Comparison of ENCODE assay signal across 15 cellular contexts in the genomic region with DNA sequence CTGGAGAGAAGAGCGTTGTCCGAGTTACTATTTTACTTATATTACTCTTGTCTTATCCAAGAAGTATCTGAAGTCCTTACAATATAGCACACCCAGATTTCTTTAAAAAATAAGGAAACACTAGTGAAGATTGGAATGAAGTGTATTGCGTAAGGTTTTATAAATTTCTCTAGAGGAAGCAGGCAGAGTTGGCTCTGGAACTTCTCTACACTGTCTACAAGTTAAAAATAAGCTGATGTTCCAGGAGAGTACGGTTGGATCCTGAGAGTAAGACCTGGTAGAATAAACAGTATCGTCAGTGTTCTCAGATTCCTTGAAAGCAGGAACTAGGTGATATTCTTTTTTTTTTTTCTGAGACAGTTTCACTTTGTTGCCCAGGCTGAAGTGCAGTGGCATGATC.
A peak's percentile ranks its signal among the peaks of the same experiment; 100 is the strongest.
DNase-seq lines count a peak whose midpoint lies in the region; ATAC-seq and TF ChIP-seq lines count a peak whose summit lies in the region.
"Had no signal": no experiment of that assay in that cellular context is flagged by ENCODE, and none has a peak within 500 bp of the region (broad histone marks: within the 10 kb centered on the region; RNA-seq: fewer than 3 reads in every experiment).

No MANE protein-coding gene starts in this region.

- peak; percentile 67 to 79 for ATAC-seq in left cardiac atrium
- ATAC-seq in GM18873 (IDR thresholded peaks at IDR 0.05; ENCODE audit: low FRiP score, unreplicated experiment), result no peak

- in situ Hi-C loops in astrocyte of the spinal cord (cut with HindIII; ENCODE audit: low sequenced_read_pairs), result no loop called here

- no peak for TF ChIP-seq CTCF in astrocyte of the spinal cord (IDR thresholded peaks at IDR 0.05; ENCODE audit: low read depth, low read length)
- TF ChIP-seq CTCF in prostate gland (IDR thresholded peaks at IDR 0.05), result no peak
- TF ChIP-seq CTCF in tibial nerve (IDR thresholded peaks at IDR 0.05), result no peak

- H3K36me3 ChIP-seq in prostate gland, result no peaks in the 10 kb centered on the region
- peaks cover 0 to 28% (median 0%) of the 10 kb centered on the region in 3 donors for H3K36me3 ChIP-seq in tibial nerve

- no peak for TF ChIP-seq POLR2A in prostate gland (IDR thresholded peaks at IDR 0.05)
- no peak for TF ChIP-seq POLR2A in tibial nerve (IDR thresholded peaks at IDR 0.05)

- 34% methylated on average over 5 of the region's 5 CpGs for WGBS in prostate gland
- WGBS in tibial nerve, 2 donors, result 79 to 80% methylated on average over 5 of the region's 5 CpGs

- H3K4me3 ChIP-seq in astrocyte of the spinal cord (ENCODE audit: low read depth, low read length), result no peak overlapping the region
- H3K4me3 ChIP-seq in prostate gland, result no peak overlapping the region
- H3K4me3 ChIP-seq in tibial nerve, result no peak overlapping the region
- H3K4me3 ChIP-seq: BLaER1 treated with 17β-estradiol and CSF1 and Interleukin-3, amounts not matched to agents 10 nM and 100 nM had no signal

- DNase-seq in AML-193 (lab: John Stamatoyannopoulos, UW) (peak; percentile 2 to 15), astrocyte of the spinal cord (ENCODE audit: low read depth, low spot score) (peak; percentile 30), left cardiac atrium (no peak), prostate gland (ENCODE audit: low spot score) (peak; percentile 19), globus pallidus (ENCODE audit: low spot score) (no peak), tibial nerve (ENCODE audit: low spot score in 2 of 2) (no peak), NCI-H2107 (lab: John Stamatoyannopoulos, UW) (no peak)
- DNase-seq: activated CD4-positive, alpha-beta T cell treated with anti-CD3 and anti-CD28 coated beads, Interleukin-2, amount 50 U/mL, for 1 hour; activated effector memory CD4-positive, alpha-beta T cell treated with anti-CD3 and anti-CD28 coated beads, Interleukin-2, amount 50 U/mL, for 16 hours; NCI-H1092; NCI-H446; stimulated activated CD4-positive, alpha-beta T cell treated with anti-CD3 and anti-CD28 coated beads, Interleukin-1b, Interleukin-23, amount 100 ng/mL, for 48 hours; T-helper 2 cell had no signal

- H3K9me3 ChIP-seq in prostate gland (no peaks in the 10 kb centered on the region), tibial nerve (no peaks in the 10 kb centered on the region)
- H3K9me3 ChIP-seq: BLaER1 treated with 17β-estradiol and CSF1 and Interleukin-3, amounts not matched to agents 10 nM and 100 nM had no signal

- TF ChIP-seq EP300 in tibial nerve (IDR thresholded peaks at IDR 0.05), result no peak

- H3K27ac ChIP-seq in prostate gland (peak overlapping the region; percentile 12 to 24), tibial nerve (peak overlapping the region in 1 of 4 donors; percentile 34)
- H3K27ac ChIP-seq: BLaER1 treated with 17β-estradiol and CSF1 and Interleukin-3, amounts not matched to agents 10 nM and 100 nM had no signal

- no peaks in the 10 kb centered on the region for H3K27me3 ChIP-seq in prostate gland (replicated peaks; ENCODE audit: insufficient read depth)
- no peaks in the 10 kb centered on the region for H3K27me3 ChIP-seq in tibial nerve
- H3K27me3 ChIP-seq: BLaER1 treated with 17β-estradiol and CSF1 and Interleukin-3, amounts not matched to agents 10 nM and 100 nM had no signal

- no peaks in the 10 kb centered on the region for H3K4me1 ChIP-seq in prostate gland (replicated peaks)
- peaks cover 0 to 23% (median 5%) of the 10 kb centered on the region in 4 donors for H3K4me1 ChIP-seq in tibial nerve

- intact Hi-C loops in left cardiac atrium (cut with DNase I) (no loop called here), prostate gland (cut with DNase I) (no loop called here)

Comparison
In these comparisons a context has a peak if more than half of its experiments do, and no peak if none do; other contexts are left out.
1. DNase-seq: peak in AML-193 (2 of 2), astrocyte of the spinal cord (single experiment) and prostate gland (single experiment); none in left cardiac atrium (single experiment), globus pallidus (single experiment), tibial nerve (0 of 2) and NCI-H2107 (single experiment).